ENCODE assay signal across 9 cellular contexts in genomic region chr10:70492786-70493659, GRCh38. TPM values are rescaled to one million over a fixed set of nuclear protein-coding genes. Genes with fewer than 3 reads are reported as not detected.
DNase-seq lines count a peak whose midpoint lies in the region; ATAC-seq, FAIRE-seq and TF ChIP-seq lines count a peak whose summit lies in the region.
"Had no signal": no experiment of that assay in that cellular context is flagged by ENCODE, and none has a peak within 500 bp of the region (broad histone marks: within the 10 kb centered on the region; RNA-seq: fewer than 3 reads in every experiment).

No MANE protein-coding gene starts in this region.

- H3K27me3 Mint-ChIP-seq in activated CD4-positive, alpha-beta memory T cell treated with anti-CD3 and anti-CD28 coated beads, Interleukin-2, amount 10 ng/mL, durations not matched to agents 7 days and 5 days: peaks cover 17% of the 10 kb centered on the region

- no peak for TF ChIP-seq POLR2A in suprapubic skin (IDR thresholded peaks at IDR 0.05)

- H3K9me3 ChIP-seq in pancreas (no peaks in the 10 kb centered on the region), suprapubic skin (no peaks in the 10 kb centered on the region)

- no peak for TF ChIP-seq CTCF in pancreas (IDR thresholded peaks at IDR 0.05)
- no peak for TF ChIP-seq CTCF in suprapubic skin (IDR thresholded peaks at IDR 0.05)

- 75 to 78% methylated on average over 10 of the region's 10 CpGs for WGBS in pancreas, 2 donors
- 86% methylated on average over 10 of the region's 10 CpGs for WGBS in suprapubic skin

- POLR2A ChIA-PET in activated CD4-positive, alpha-beta memory T cell treated with anti-CD3 and anti-CD28 coated beads, Interleukin-2, amount 10 ng/mL, durations not matched to agents 7 days and 5 days (lab: Charles Lee): no interaction called here

- H3K9me3 Mint-ChIP-seq in activated CD4-positive, alpha-beta memory T cell treated with anti-CD3 and anti-CD28 coated beads, Interleukin-2, amount 10 ng/mL, durations not matched to agents 7 days and 5 days: no peaks in the 10 kb centered on the region

- no peak for FAIRE-seq in pancreas (lab: Jason Lieb, UNC)

- H3K4me1 Mint-ChIP-seq in activated CD4-positive, alpha-beta memory T cell treated with anti-CD3 and anti-CD28 coated beads, Interleukin-2, amount 10 ng/mL, durations not matched to agents 7 days and 5 days: peaks cover 23% of the 10 kb centered on the region

- peak overlapping the region; percentile 10 for H3K27ac ChIP-seq in angular gyrus (ENCODE audit: low read depth, low read length)
- no peak overlapping the region for H3K27ac ChIP-seq in pancreas
- H3K27ac ChIP-seq in suprapubic skin: no peak overlapping the region

- TF ChIP-seq EP300 in suprapubic skin (IDR thresholded peaks at IDR 0.05): no peak

- ATAC-seq in GM19351 (IDR thresholded peaks at IDR 0.05; ENCODE audit: unreplicated experiment) (peak; percentile 37), HG03439 (IDR thresholded peaks at IDR 0.05; ENCODE audit: unreplicated experiment) (peak; percentile 26), pancreas (peak in 3 of 4 donors; percentile 11 to 71 (median 65)), HG02973 (IDR thresholded peaks at IDR 0.05; ENCODE audit: unreplicated experiment) (no peak)

- CTCF ChIA-PET in activated CD4-positive, alpha-beta memory T cell treated with anti-CD3 and anti-CD28 coated beads, Interleukin-2, amount 10 ng/mL, durations not matched to agents 7 days and 5 days (lab: Charles Lee): no interaction called here

- H3K4me1 ChIP-seq in pancreas: no peaks in the 10 kb centered on the region
- H3K4me1 ChIP-seq in suprapubic skin: peaks cover 9% of the 10 kb centered on the region

- H3K36me3 ChIP-seq in pancreas (no peaks in the 10 kb centered on the region), suprapubic skin (no peaks in the 10 kb centered on the region)

- H3K27me3 ChIP-seq in pancreas: no peaks in the 10 kb centered on the region
- peaks cover 3% of the 10 kb centered on the region for H3K27me3 ChIP-seq in suprapubic skin

- intact Hi-C loops in pancreas (cut with DNase I): no loop called here

- H3K4me3 ChIP-seq in pancreas: no peak overlapping the region
- H3K4me3 ChIP-seq in suprapubic skin: no peak overlapping the region

- H3K36me3 Mint-ChIP-seq in activated CD4-positive, alpha-beta memory T cell treated with anti-CD3 and anti-CD28 coated beads, Interleukin-2, amount 10 ng/mL, durations not matched to agents 7 days and 5 days (ENCODE audit: low read depth): no peaks in the 10 kb centered on the region

- no peak overlapping the region for H3K4me3 Mint-ChIP-seq in activated CD4-positive, alpha-beta memory T cell treated with anti-CD3 and anti-CD28 coated beads, Interleukin-2, amount 10 ng/mL, durations not matched to agents 7 days and 5 days

- DNase-seq in pancreas: no peak
- no peak for DNase-seq in suprapubic skin (ENCODE audit: low spot score in 2 of 2)
- no peak for DNase-seq in activated CD4-positive, alpha-beta memory T cell treated with anti-CD3 and anti-CD28 coated beads, Interleukin-2, amount 10 ng/mL, durations not matched to agents 7 days and 5 days
- DNase-seq in T1000 (lab: John Stamatoyannopoulos, UW): no peak

- no peak overlapping the region for H3K27ac Mint-ChIP-seq in activated CD4-positive, alpha-beta memory T cell treated with anti-CD3 and anti-CD28 coated beads, Interleukin-2, amount 10 ng/mL, durations not matched to agents 7 days and 5 days

RNA-seq across cellular contexts. Expression of gene PALD1, which starts 14.5 kb away (rescaled TPM):
- 10 to 100 TPM in 1 of 6 donors, 1 to 10 TPM in 5; 2.2 to 15.1 (median 3.1) TPM for total RNA-seq in pancreas
- 10 to 100 TPM in 1 of 2 donors, 1 to 10 TPM in 1; 6.2 to 12.4 TPM for polyA plus RNA-seq in pancreas
- total RNA-seq in suprapubic skin: 10 to 100 TPM in 1 of 4 donors, 1 to 10 TPM in 3; 6.2 to 12.1 (median 7.7) TPM
- under 1 TPM; 0.08 to 0.15 TPM for total RNA-seq in activated CD4-positive, alpha-beta memory T cell treated with anti-CD3 and anti-CD28 coated beads, Interleukin-2, amount 10 ng/mL, durations not matched to agents 7 days and 5 days

RNA-seq across cellular contexts. Expression of gene NODAL, which starts 51.5 kb away (rescaled TPM):
- total RNA-seq in pancreas: not detected
- polyA plus RNA-seq in pancreas: not detected
- not detected for total RNA-seq in suprapubic skin
- total RNA-seq in activated CD4-positive, alpha-beta memory T cell treated with anti-CD3 and anti-CD28 coated beads, Interleukin-2, amount 10 ng/mL, durations not matched to agents 7 days and 5 days: under 1 TPM in 1 of 2 experiments, not detected in 1; 0.25 TPM
- total RNA-seq: glomerular endothelial cell had no signal
